In the genomic region with DNA sequence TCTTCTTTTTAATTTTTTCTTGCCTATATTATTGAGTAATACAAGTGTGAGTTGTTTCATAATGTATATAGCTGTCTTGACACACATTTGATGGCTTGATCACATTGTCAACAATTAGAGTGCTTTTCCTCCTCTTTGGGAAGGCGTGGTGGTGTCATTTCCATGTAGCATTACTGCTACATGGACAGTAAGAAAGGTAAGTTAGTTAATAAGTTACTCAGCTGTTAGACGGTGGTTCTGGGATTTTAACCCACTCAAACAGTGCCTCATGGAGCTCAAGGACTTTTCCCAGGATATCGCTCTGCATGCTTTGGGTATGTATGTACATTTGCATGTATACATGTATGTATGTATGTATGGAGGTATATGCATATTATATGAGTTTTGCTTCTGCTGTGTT, we compare ENCODE assay signal across 28 cellular contexts.
"Had no signal": no experiment of that assay in that cellular context is flagged by ENCODE, and none has a peak within 500 bp of the region (broad histone marks: within the 10 kb centered on the region; RNA-seq: fewer than 3 reads in every experiment).

No MANE protein-coding gene starts in this region.

- DNase-seq: naive thymus-derived CD4-positive, alpha-beta T cell; natural killer cell; nucleus accumbens; posterior cingulate gyrus; psoas muscle; right cardiac atrium; spleen; stimulated activated CD4-positive, alpha-beta T cell treated with anti-CD3 and anti-CD28 coated beads, Interleukin-12 subunit alpha, Interleukin-12 subunit beta, amount 100 ng/mL, for 4 hours; stimulated activated CD4-positive, alpha-beta T cell treated with anti-CD3 and anti-CD28 coated beads, Interleukin-2, amount 100 ng/mL, for 24 hours; stimulated activated CD4-positive, alpha-beta T cell treated with anti-CD3 and anti-CD28 coated beads, Interleukin-2, amount 100 ng/mL, for 48 hours; stimulated activated CD4-positive, alpha-beta T cell treated with anti-CD3 and anti-CD28 coated beads, Interleukin-4, amount 100 ng/mL, for 24 hours; stimulated activated naive B cell treated with anti-CD40 and anti-IgM and Interleukin-4, amounts not matched to agents 10 μg/mL and 1 μg/mL and 100 μg/mL, for 72 hours; stimulated activated naive CD4-positive, alpha-beta T cell treated with Interleukin-2 at 50 U/mL for 16 hours; stomach; thyroid gland; trophoblast cell; upper lobe of left lung had no signal

- H3K27ac ChIP-seq: neutrophil, parathyroid adenoma, psoas muscle, skin epidermis, spleen, stomach, thoracic aorta, thyroid gland, tibial nerve, upper lobe of left lung, vagina had no signal

- H3K4me3 Mint-ChIP-seq: naive thymus-derived CD4-positive, alpha-beta T cell; natural killer cell; nephron; stimulated activated effector memory CD8-positive, alpha-beta T cell treated with anti-CD3 and anti-CD28 coated beads, Interleukin-12 subunit alpha, Interleukin-12 subunit beta, amount 100 ng/mL, for 72 hours; stimulated activated naive B cell treated with anti-CD40 and anti-IgM and Interleukin-4, amounts not matched to agents 10 μg/mL and 1 μg/mL and 100 μg/mL, for 72 hours; stimulated activated naive CD8-positive, alpha-beta T cell treated with anti-CD3 and anti-CD28 coated beads, Interleukin-15, Interleukin-2, amounts not matched to agents 100 ng/mL and 50 ng/mL, for 24 hours had no signal

- H3K36me3 ChIP-seq: neutrophil, spleen, stomach, thoracic aorta, thyroid gland, tibial nerve, upper lobe of left lung, vagina had no signal

- H3K9me3 ChIP-seq: neutrophil, psoas muscle, stomach, thoracic aorta, thyroid gland, upper lobe of left lung, vagina had no signal

- H3K27ac Mint-ChIP-seq: naive thymus-derived CD4-positive, alpha-beta T cell; natural killer cell; nephron; stimulated activated effector memory CD8-positive, alpha-beta T cell treated with anti-CD3 and anti-CD28 coated beads, Interleukin-12 subunit alpha, Interleukin-12 subunit beta, amount 100 ng/mL, for 72 hours; stimulated activated naive B cell treated with anti-CD40 and anti-IgM and Interleukin-4, amounts not matched to agents 10 μg/mL and 1 μg/mL and 100 μg/mL, for 72 hours; stimulated activated naive CD8-positive, alpha-beta T cell treated with anti-CD3 and anti-CD28 coated beads, Interleukin-15, Interleukin-2, amounts not matched to agents 100 ng/mL and 50 ng/mL, for 24 hours had no signal

- H3K4me1 ChIP-seq: parathyroid adenoma, psoas muscle, spleen, stomach, thyroid gland, tibial nerve, upper lobe of left lung, vagina had no signal

- H3K9me3 Mint-ChIP-seq: natural killer cell; stimulated activated effector memory CD8-positive, alpha-beta T cell treated with anti-CD3 and anti-CD28 coated beads, Interleukin-12 subunit alpha, Interleukin-12 subunit beta, amount 100 ng/mL, for 72 hours; stimulated activated naive CD8-positive, alpha-beta T cell treated with anti-CD3 and anti-CD28 coated beads, Interleukin-15, Interleukin-2, amounts not matched to agents 100 ng/mL and 50 ng/mL, for 24 hours had no signal

- H3K4me3 ChIP-seq: psoas muscle, skin epidermis, smooth muscle cell, spleen, stomach, thoracic aorta, thyroid gland, tibial nerve, upper lobe of left lung, vagina had no signal

- H3K27me3 ChIP-seq: neutrophil, spleen, stomach, thyroid gland, tibial nerve, upper lobe of left lung, vagina had no signal

- H3K36me3 Mint-ChIP-seq: naive thymus-derived CD4-positive, alpha-beta T cell; natural killer cell; stimulated activated effector memory CD8-positive, alpha-beta T cell treated with anti-CD3 and anti-CD28 coated beads, Interleukin-12 subunit alpha, Interleukin-12 subunit beta, amount 100 ng/mL, for 72 hours; stimulated activated naive B cell treated with anti-CD40 and anti-IgM and Interleukin-4, amounts not matched to agents 10 μg/mL and 1 μg/mL and 100 μg/mL, for 72 hours had no signal

- H3K27me3 Mint-ChIP-seq: stimulated activated naive CD8-positive, alpha-beta T cell treated with anti-CD3 and anti-CD28 coated beads, Interleukin-15, Interleukin-2, amounts not matched to agents 100 ng/mL and 50 ng/mL, for 24 hours had no signal

- FAIRE-seq: urothelium cell line had no signal

- H3K4me1 Mint-ChIP-seq: naive thymus-derived CD4-positive, alpha-beta T cell; natural killer cell; nephron; stimulated activated effector memory CD8-positive, alpha-beta T cell treated with anti-CD3 and anti-CD28 coated beads, Interleukin-12 subunit alpha, Interleukin-12 subunit beta, amount 100 ng/mL, for 72 hours; stimulated activated naive B cell treated with anti-CD40 and anti-IgM and Interleukin-4, amounts not matched to agents 10 μg/mL and 1 μg/mL and 100 μg/mL, for 72 hours had no signal
